1 cellular context compared by ENCODE assay signal in the genomic region with DNA sequence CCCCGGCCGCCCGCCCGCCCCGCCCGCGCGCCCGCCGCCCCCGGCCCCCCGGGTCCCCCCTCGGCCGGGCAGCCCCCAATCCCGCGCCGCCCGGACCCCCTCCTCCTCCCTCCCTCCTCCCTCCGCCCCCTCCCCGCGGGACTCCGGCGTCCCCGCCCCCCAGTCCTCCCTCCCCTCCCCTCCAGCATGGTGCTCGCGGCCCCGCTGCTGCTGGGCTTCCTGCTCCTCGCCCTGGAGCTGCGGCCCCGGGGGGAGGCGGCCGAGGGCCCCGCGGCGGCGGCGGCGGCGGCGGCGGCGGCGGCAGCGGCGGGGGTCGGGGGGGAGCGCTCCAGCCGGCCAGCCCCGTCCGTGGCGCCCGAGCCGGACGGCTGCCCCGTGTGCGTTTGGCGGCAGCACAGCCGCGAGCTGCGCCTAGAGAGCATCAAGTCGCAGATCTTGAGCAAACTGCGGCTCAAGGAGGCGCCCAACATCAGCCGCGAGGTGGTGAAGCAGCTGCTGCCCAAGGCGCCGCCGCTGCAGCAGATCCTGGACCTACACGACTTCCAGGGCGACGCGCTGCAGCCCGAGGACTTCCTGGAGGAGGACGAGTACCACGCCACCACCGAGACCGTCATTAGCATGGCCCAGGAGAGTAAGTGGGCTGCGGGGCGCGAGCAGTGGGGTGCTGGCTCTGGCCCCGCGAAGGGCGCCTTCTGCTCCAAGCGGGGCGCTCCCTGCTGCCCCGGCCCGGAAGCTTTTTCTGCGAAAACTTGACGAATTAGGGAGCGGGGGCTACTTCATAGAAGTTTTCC.
TF ChIP-seq lines count a peak whose summit lies in the region.

No MANE protein-coding gene starts in this region.

TF ChIP-seq in Ishikawa, 13 proteins besides CTCF, POLR2A, EP300 and RAD21:
- TF ChIP-seq TEAD4 (IDR thresholded peaks at IDR 0.05) (no peak), NFIC (IDR thresholded peaks at IDR 0.05) (no peak), EGR1 (IDR thresholded peaks at IDR 0.05) (no peak), CREB1 (IDR thresholded peaks at IDR 0.05; ENCODE audit: low read depth) (no peak), ZBTB7A (IDR thresholded peaks at IDR 0.05; ENCODE audit: low read depth) (peak; percentile 59; the same call in 1 of the 2 replicates), TCF12 (IDR thresholded peaks at IDR 0.05; ENCODE audit: low read depth) (no peak), CEBPB (IDR thresholded peaks at IDR 0.05) (no peak), TAF1 (IDR thresholded peaks at IDR 0.05; ENCODE audit: low read depth) (no peak; the same call in 1 of the 2 replicates)
- TF ChIP-seq, protein P1, sequence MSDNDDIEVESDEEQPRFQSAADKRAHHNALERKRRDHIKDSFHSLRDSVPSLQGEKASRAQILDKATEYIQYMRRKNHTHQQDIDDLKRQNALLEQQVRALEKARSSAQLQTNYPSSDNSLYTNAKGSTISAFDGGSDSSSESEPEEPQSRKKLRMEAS (IDR thresholded peaks at IDR 0.05), result peak; percentile 85
- TF ChIP-seq, protein P2, sequence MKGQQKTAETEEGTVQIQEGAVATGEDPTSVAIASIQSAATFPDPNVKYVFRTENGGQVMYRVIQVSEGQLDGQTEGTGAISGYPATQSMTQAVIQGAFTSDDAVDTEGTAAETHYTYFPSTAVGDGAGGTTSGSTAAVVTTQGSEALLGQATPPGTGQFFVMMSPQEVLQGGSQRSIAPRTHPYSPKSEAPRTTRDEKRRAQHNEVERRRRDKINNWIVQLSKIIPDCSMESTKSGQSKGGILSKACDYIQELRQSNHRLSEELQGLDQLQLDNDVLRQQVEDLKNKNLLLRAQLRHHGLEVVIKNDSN (IDR thresholded peaks at IDR 0.05), result no peak; the same call in 1 of the 2 replicates
